ENCODE assay signal across 1 cellular context in the genomic region with DNA sequence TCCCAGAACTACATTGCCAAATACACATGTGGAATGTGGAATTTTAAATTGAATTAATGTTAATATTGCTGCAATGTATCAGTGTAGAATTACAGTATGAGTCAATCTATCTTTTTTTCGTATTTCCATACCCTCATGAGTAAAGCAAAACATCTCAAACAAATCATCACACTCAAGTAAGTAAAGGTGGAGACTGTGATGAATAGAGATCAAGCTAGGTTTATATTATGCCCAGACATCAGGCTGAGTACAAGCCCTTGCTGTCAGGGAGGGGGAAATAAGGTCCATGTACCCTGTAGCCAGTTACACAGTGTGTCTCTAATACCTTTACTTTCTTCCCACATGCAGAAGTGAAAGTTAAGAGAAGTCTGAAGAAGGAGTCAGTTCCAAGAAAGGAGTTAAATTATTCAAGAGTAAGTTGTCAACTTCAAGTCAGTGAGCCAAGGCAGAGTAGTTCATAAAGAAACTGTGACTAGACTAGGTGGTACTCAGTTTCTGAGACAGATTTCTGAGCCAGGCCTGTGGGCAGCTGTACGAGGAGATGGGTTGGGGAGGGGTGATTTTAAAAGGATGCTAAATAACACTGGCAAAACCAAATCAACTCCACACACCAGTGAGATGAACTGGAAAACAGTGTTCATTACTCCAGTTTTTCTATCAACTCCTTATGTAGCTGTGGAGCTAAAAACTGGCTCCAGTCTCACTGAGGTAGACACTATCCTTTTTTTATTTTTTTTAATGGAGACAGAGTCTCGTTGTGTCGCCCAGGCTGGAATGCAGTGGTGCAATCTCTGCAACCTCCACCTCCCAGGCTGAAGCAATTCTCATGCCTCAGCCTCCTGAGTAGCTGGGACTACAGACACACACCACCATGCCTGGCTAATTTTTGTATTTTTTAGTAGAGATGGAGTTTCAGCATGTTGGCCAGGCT.
TF ChIP-seq lines count a peak whose summit lies in the region.

No MANE protein-coding gene starts in this region.

TF ChIP-seq in GM12878, 131 proteins besides CTCF, POLR2A, EP300 and RAD21 (continued from another document and continues in another):
- TF ChIP-seq IRF3 (IDR thresholded peaks at IDR 0.05) (no peak), ZZZ3 (IDR thresholded peaks at IDR 0.05; ENCODE audit: control insufficient read depth, insufficient read length, low read depth) (no peak), ZNF687 (IDR thresholded peaks at IDR 0.05) (no peak), RB1 (IDR thresholded peaks at IDR 0.05; ENCODE audit: borderline replicate concordance) (no peak), KAT2A (conservative IDR thresholded peaks at IDR 0.05; ENCODE audit: control insufficient read depth, low read depth, low read length) (no peak), RELB (IDR thresholded peaks at IDR 0.05; ENCODE audit: low read depth) (peak; percentile 33), MYB (IDR thresholded peaks at IDR 0.05; ENCODE audit: borderline replicate concordance, low read depth, low read length) (no peak), POU2F2 (IDR thresholded peaks at IDR 0.05; ENCODE audit: borderline replicate concordance, low read depth, low read length) (peak; percentile 31; the same call in 1 of the 3 replicates), BCL11A (IDR thresholded peaks at IDR 0.05; ENCODE audit: low read depth, low read length) (peak; percentile 17; the same call in 1 of the 2 replicates), CHD4 (IDR thresholded peaks at IDR 0.05) (no peak), CBX5 (IDR thresholded peaks at IDR 0.05; ENCODE audit: low read depth) (peak; percentile 83; the same call in 1 of the 2 replicates), TCF3 (IDR thresholded peaks at IDR 0.05; ENCODE audit: borderline replicate concordance, insufficient read depth, low read depth, low read length) (no peak), E2F4 (IDR thresholded peaks at IDR 0.05; ENCODE audit: low read depth, low read length) (no peak), NRF1 (conservative IDR thresholded peaks at IDR 0.05; ENCODE audit: low read depth, low read length) (no peak), REST (IDR thresholded peaks at IDR 0.05; ENCODE audit: low read depth, low read length) (no peak), SIX5 (IDR thresholded peaks at IDR 0.05; ENCODE audit: low read depth, low read length, severe bottlenecking) (peak; percentile 14), CEBPZ (IDR thresholded peaks at IDR 0.05; ENCODE audit: low read depth, low read length) (no peak), ZNF274 (IDR thresholded peaks at IDR 0.05; ENCODE audit: insufficient read depth, insufficient read length) (no peak), CHD1 (IDR thresholded peaks at IDR 0.05; ENCODE audit: low read depth, low read length) (no peak), FOS (IDR thresholded peaks at IDR 0.05; ENCODE audit: borderline replicate concordance, extremely low read depth, insufficient read length) (no peak), MEF2A (IDR thresholded peaks at IDR 0.05; ENCODE audit: insufficient read depth, low read depth, low read length) (0 out of 2 replicates have a peak, but pooled peaks have one; percentile 12), TBL1XR1 (IDR thresholded peaks at IDR 0.05; ENCODE audit: low read depth, low read length) (no peak), ASH2L (IDR thresholded peaks at IDR 0.05; ENCODE audit: borderline replicate concordance, low read depth) (no peak), PAX8 (IDR thresholded peaks at IDR 0.05) (no peak), ZNF622 (IDR thresholded peaks at IDR 0.05) (no peak), BMI1 (IDR thresholded peaks at IDR 0.05; ENCODE audit: borderline replicate concordance) (no peak), IKZF2 (IDR thresholded peaks at IDR 0.05) (peak; percentile 62 to 76; a peak in 3 of 4 replicates), PKNOX1 (IDR thresholded peaks at IDR 0.05) (no peak), POLR2AphosphoS5 (IDR thresholded peaks at IDR 0.05; ENCODE audit: low read length) (no peak), TAF1 (IDR thresholded peaks at IDR 0.05; ENCODE audit: borderline replicate concordance, low read depth, low read length) (0 out of 2 replicates have a peak, but pooled peaks have one; percentile 42), YBX1 (IDR thresholded peaks at IDR 0.05) (no peak), SUPT20H (IDR thresholded peaks at IDR 0.05; ENCODE audit: borderline replicate concordance, control insufficient read depth, low read depth, low read length) (no peak), MYC (IDR thresholded peaks at IDR 0.05; ENCODE audit: insufficient read depth, insufficient read length, insufficient replicate concordance, low read length, severe bottlenecking) (no peak), RFX5 (IDR thresholded peaks at IDR 0.05; ENCODE audit: low read depth, low read length) (no peak), EZH2 (IDR thresholded peaks at IDR 0.05; ENCODE audit: borderline replicate concordance, control insufficient read depth, low read depth, low read length) (no peak), ZNF24 (IDR thresholded peaks at IDR 0.05) (no peak), SRF (IDR thresholded peaks at IDR 0.05; ENCODE audit: low read depth in 2 of 2, low read length in 2 of 2) (no peak), HDAC6 (IDR thresholded peaks at IDR 0.05; ENCODE audit: unreplicated experiment) (no peak)
- TF ChIP-seq, protein P1, sequence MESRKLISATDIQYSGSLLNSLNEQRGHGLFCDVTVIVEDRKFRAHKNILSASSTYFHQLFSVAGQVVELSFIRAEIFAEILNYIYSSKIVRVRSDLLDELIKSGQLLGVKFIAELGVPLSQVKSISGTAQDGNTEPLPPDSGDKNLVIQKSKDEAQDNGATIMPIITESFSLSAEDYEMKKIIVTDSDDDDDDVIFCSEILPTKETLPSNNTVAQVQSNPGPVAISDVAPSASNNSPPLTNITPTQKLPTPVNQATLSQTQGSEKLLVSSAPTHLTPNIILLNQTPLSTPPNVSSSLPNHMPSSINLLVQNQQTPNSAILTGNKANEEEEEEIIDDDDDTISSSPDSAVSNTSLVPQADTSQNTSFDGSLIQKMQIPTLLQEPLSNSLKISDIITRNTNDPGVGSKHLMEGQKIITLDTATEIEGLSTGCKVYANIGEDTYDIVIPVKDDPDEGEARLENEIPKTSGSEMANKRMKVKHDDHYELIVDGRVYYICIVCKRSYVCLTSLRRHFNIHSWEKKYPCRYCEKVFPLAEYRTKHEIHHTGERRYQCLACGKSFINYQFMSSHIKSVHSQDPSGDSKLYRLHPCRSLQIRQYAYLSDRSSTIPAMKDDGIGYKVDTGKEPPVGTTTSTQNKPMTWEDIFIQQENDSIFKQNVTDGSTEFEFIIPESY (IDR thresholded peaks at IDR 0.05): no peak
